Comparison of ENCODE assay signal across 2 cellular contexts in the genomic region with DNA sequence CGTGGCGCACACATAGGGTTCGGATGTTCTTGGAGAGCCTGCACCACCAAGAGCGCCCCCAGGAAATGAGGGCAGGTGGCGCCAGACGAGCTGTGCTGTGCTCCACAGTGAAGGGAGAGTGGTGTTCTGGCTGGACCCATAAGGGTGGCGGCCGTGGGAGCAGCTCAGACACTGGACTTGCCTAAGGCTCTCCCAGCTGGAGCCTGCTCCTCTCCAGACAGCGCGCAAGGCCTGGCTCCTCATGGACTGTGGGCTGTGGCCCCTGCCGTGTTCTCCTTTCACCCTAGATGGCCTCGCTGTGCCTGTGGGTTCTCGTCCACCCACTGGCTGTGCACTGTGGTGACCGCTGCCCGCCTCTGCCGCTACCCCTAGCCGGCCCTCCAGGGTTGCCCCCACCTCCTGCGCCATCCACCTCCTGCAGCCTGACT.
TF ChIP-seq lines count a peak whose summit lies in the region.

No MANE protein-coding gene starts in this region.

TF ChIP-seq in A549, 52 proteins besides CTCF, POLR2A, EP300 and RAD21:
- TF ChIP-seq MAZ (IDR thresholded peaks at IDR 0.05; ENCODE audit: borderline replicate concordance, low read depth, low read length) (no peak), HOXA7 (CRISPR knock-in tag; IDR thresholded peaks at IDR 0.05) (no peak)

TF ChIP-seq in K562, 482 proteins besides CTCF, POLR2A, EP300 and RAD21:
- TF ChIP-seq, protein P1, sequence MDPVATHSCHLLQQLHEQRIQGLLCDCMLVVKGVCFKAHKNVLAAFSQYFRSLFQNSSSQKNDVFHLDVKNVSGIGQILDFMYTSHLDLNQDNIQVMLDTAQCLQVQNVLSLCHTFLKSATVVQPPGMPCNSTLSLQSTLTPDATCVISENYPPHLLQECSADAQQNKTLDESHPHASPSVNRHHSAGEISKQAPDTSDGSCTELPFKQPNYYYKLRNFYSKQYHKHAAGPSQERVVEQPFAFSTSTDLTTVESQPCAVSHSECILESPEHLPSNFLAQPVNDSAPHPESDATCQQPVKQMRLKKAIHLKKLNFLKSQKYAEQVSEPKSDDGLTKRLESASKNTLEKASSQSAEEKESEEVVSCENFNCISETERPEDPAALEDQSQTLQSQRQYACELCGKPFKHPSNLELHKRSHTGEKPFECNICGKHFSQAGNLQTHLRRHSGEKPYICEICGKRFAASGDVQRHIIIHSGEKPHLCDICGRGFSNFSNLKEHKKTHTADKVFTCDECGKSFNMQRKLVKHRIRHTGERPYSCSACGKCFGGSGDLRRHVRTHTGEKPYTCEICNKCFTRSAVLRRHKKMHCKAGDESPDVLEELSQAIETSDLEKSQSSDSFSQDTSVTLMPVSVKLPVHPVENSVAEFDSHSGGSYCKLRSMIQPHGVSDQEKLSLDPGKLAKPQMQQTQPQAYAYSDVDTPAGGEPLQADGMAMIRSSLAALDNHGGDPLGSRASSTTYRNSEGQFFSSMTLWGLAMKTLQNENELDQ (CRISPR knock-in tag; IDR thresholded peaks at IDR 0.05; ENCODE audit: borderline replicate concordance) = no peak
- TF ChIP-seq GTF2E2 (tag; IDR thresholded peaks at IDR 0.05) (no peak), RBM22 (IDR thresholded peaks at IDR 0.05; ENCODE audit: low read depth, low read length, poor library complexity, severe bottlenecking) (peak; percentile 56)
